ENCODE assay signal across 13 cellular contexts in genomic region chr4:138239496-138239895, GRCh38. TPM values are rescaled to one million over a fixed set of nuclear protein-coding genes. Genes with fewer than 3 reads are reported as not detected.
DNase-seq lines count a peak whose midpoint lies in the region; ATAC-seq, FAIRE-seq and TF ChIP-seq lines count a peak whose summit lies in the region.
"Had no signal": no experiment of that assay in that cellular context is flagged by ENCODE, and none has a peak within 500 bp of the region (broad histone marks: within the 10 kb centered on the region; RNA-seq: fewer than 3 reads in every experiment).

No MANE protein-coding gene starts in this region.

- no peak overlapping the region for H4K91ac ChIP-seq in mesenchymal stem cell (ENCODE audit: low read length)

- intact Hi-C loops in sciatic nerve (cut with DNase I) = no loop called here

- H3K4me3 Mint-ChIP-seq in activated naive CD8-positive, alpha-beta T cell treated with anti-CD3 and anti-CD28 coated beads, Interleukin-2, amount 50 U/mL, for 24 hours = peak overlapping the region; percentile 30
- H3K4me3 Mint-ChIP-seq: activated B cell treated with CpG ODN at 0.5 μM for 24 hours had no signal

- H2AK5ac ChIP-seq in mesenchymal stem cell (ENCODE audit: low read length, severe bottlenecking) = no peak overlapping the region

- no peak for TF ChIP-seq POLR2A in GM12891 (IDR thresholded peaks at IDR 0.05; ENCODE audit: low read depth, low read length)

- peaks cover 43% of the 10 kb centered on the region for H3K4me1 Mint-ChIP-seq in activated naive CD8-positive, alpha-beta T cell treated with anti-CD3 and anti-CD28 coated beads, Interleukin-2, amount 50 U/mL, for 24 hours

- H3K9me3 ChIP-seq in BLaER1 treated with 17β-estradiol and CSF1 and Interleukin-3, amounts not matched to agents 10 nM and 100 nM (replicated peaks in 1 of 11) = no peaks in the 10 kb centered on the region
- H3K9me3 ChIP-seq in HAP-1 (no peaks in the 10 kb centered on the region), mesenchymal stem cell (ENCODE audit: control insufficient read depth, low read length) (no peaks in the 10 kb centered on the region)
- H3K9me3 ChIP-seq: Peyer's patch had no signal

- no peak overlapping the region for H2BK12ac ChIP-seq in mesenchymal stem cell (ENCODE audit: low read length in 2 of 2)

- DNase-seq in HAP-1 (ENCODE audit: low spot score in 2 of 2) = no peak
- no peak for DNase-seq in activated naive CD8-positive, alpha-beta T cell treated with anti-CD3 and anti-CD28 coated beads, Interleukin-2, amount 50 U/mL, for 24 hours
- peak; percentile 30 for DNase-seq in mesenchymal stem cell
- DNase-seq in NCI-H2107 (lab: John Stamatoyannopoulos, UW) = no peak
- no peak for DNase-seq in CD1c-positive myeloid dendritic cell (ENCODE audit: extremely low spot score)
- DNase-seq in sciatic nerve (ENCODE audit: low spot score) = no peak
- DNase-seq in GM12891 (ENCODE audit: insufficient read length, low spot score) = no peak
- DNase-seq: activated B cell treated with CpG ODN at 0.5 μM for 24 hours, NCI-H146, Peyer's patch had no signal

- no peak overlapping the region for H2BK5ac ChIP-seq in mesenchymal stem cell (ENCODE audit: low read depth, low read length, poor library complexity, severe bottlenecking)

- no peak overlapping the region for H2BK15ac ChIP-seq in mesenchymal stem cell (ENCODE audit: low read depth, poor library complexity, severe bottlenecking)

- no peaks in the 10 kb centered on the region for H3K27me3 ChIP-seq in BLaER1 treated with 17β-estradiol and CSF1 and Interleukin-3, amounts not matched to agents 10 nM and 100 nM
- H3K27me3 ChIP-seq in HAP-1 (ENCODE audit: low read depth) (no peaks in the 10 kb centered on the region), mesenchymal stem cell (ENCODE audit: control insufficient read depth in 1 of 2, insufficient read depth in 1 of 2, low read length in 2 of 2) (no peaks in the 10 kb centered on the region)
- H3K27me3 ChIP-seq: Peyer's patch had no signal

- no peak overlapping the region for H2AFZ ChIP-seq in mesenchymal stem cell (ENCODE audit: low read depth, low read length)

- no peak overlapping the region for H3K9ac ChIP-seq in BLaER1 treated with 17β-estradiol and CSF1 and Interleukin-3, amounts not matched to agents 10 nM and 100 nM
- H3K9ac ChIP-seq in mesenchymal stem cell (ENCODE audit: low read length) = no peak overlapping the region

- no peak for ATAC-seq in activated naive CD8-positive, alpha-beta T cell treated with anti-CD3 and anti-CD28 coated beads, Interleukin-2, amount 50 U/mL, for 24 hours
- ATAC-seq in sciatic nerve = no peak

- no peak overlapping the region for H3K23ac ChIP-seq in mesenchymal stem cell (ENCODE audit: low read length in 2 of 2)

- peak overlapping the region in 2 of 10 experiments; percentile 50 to 61; a peak in 3 of 20 replicates for H3K4me3 ChIP-seq in BLaER1 treated with 17β-estradiol and CSF1 and Interleukin-3, amounts not matched to agents 10 nM and 100 nM
- peak overlapping the region; percentile 49 for H3K4me3 ChIP-seq in HAP-1
- H3K4me3 ChIP-seq in mesenchymal stem cell (ENCODE audit: insufficient read depth in 1 of 2, low read depth in 1 of 2, low read length in 2 of 2) = no peak overlapping the region
- H3K4me3 ChIP-seq: coronary artery, Peyer's patch had no signal

- no peaks in the 10 kb centered on the region for H3K79me1 ChIP-seq in mesenchymal stem cell (replicated peaks; ENCODE audit: low read length, poor library complexity, severe bottlenecking)

- peaks cover 16 to 60% (median 28%) of the 10 kb centered on the region in 10 experiments for H3K4me1 ChIP-seq in BLaER1 treated with 17β-estradiol and CSF1 and Interleukin-3, amounts not matched to agents 10 nM and 100 nM
- peaks cover 38% of the 10 kb centered on the region for H3K4me1 ChIP-seq in HAP-1
- peaks cover 3% of the 10 kb centered on the region for H3K4me1 ChIP-seq in mesenchymal stem cell (ENCODE audit: control insufficient read depth, insufficient read depth, low read depth, low read length)

- no peak overlapping the region for H4K8ac ChIP-seq in mesenchymal stem cell (ENCODE audit: low read length)

- no peak overlapping the region for H3K4ac ChIP-seq in mesenchymal stem cell (ENCODE audit: low read depth in 1 of 2, low read length in 2 of 2)

- 0% methylated on average over 1 of the region's 1 CpG for WGBS in mesenchymal stem cell

- H2BK120ac ChIP-seq in mesenchymal stem cell (ENCODE audit: low read depth, low read length) = no peak overlapping the region

- H3K27me3 Mint-ChIP-seq in activated naive CD8-positive, alpha-beta T cell treated with anti-CD3 and anti-CD28 coated beads, Interleukin-2, amount 50 U/mL, for 24 hours = no peaks in the 10 kb centered on the region

- no peak overlapping the region for H3K27ac Mint-ChIP-seq in activated naive CD8-positive, alpha-beta T cell treated with anti-CD3 and anti-CD28 coated beads, Interleukin-2, amount 50 U/mL, for 24 hours
- H3K27ac Mint-ChIP-seq: activated B cell treated with CpG ODN at 0.5 μM for 24 hours had no signal

- peaks cover 4% of the 10 kb centered on the region for H3K9me3 Mint-ChIP-seq in activated naive CD8-positive, alpha-beta T cell treated with anti-CD3 and anti-CD28 coated beads, Interleukin-2, amount 50 U/mL, for 24 hours
- H3K9me3 Mint-ChIP-seq: activated B cell treated with CpG ODN at 0.5 μM for 24 hours had no signal

- no peak overlapping the region for H3K14ac ChIP-seq in mesenchymal stem cell (ENCODE audit: low read length in 2 of 2)

- H3K4me2 ChIP-seq in BLaER1 treated with 17β-estradiol and CSF1 and Interleukin-3, amounts not matched to agents 10 nM and 100 nM = peak overlapping the region in 9 of 11 experiments; percentile 8 to 96 (median 52); a peak in 13 of 22 replicates
- H3K4me2 ChIP-seq in mesenchymal stem cell (ENCODE audit: low read length, poor library complexity, severe bottlenecking) = no peak overlapping the region

- in situ Hi-C loops in HAP-1 (cut with MboI; ENCODE audit: low sequenced_read_pairs) = no loop called here

- H4K20me1 ChIP-seq in BLaER1 treated with 17β-estradiol and CSF1 and Interleukin-3, amounts not matched to agents 10 nM and 100 nM = no peaks in the 10 kb centered on the region

- H3K36me3 ChIP-seq in BLaER1 treated with 17β-estradiol and CSF1 and Interleukin-3, amounts not matched to agents 10 nM and 100 nM = no peaks in the 10 kb centered on the region
- H3K36me3 ChIP-seq in HAP-1 (replicated peaks) (peaks cover 20% of the 10 kb centered on the region), mesenchymal stem cell (ENCODE audit: control insufficient read depth in 1 of 2, insufficient read depth in 2 of 2, low read depth in 1 of 2, low read length in 2 of 2) (no peaks in the 10 kb centered on the region)
- H3K36me3 ChIP-seq: Peyer's patch had no signal

- FAIRE-seq in GM12891 (lab: Jason Lieb, UNC) = no peak
- FAIRE-seq: G401.6 had no signal

- H3K18ac ChIP-seq in mesenchymal stem cell (ENCODE audit: low read depth in 1 of 2, low read length in 2 of 2) = no peak overlapping the region

- peaks cover 7% of the 10 kb centered on the region for H3K36me3 Mint-ChIP-seq in activated naive CD8-positive, alpha-beta T cell treated with anti-CD3 and anti-CD28 coated beads, Interleukin-2, amount 50 U/mL, for 24 hours (ENCODE audit: low read depth)

- no peak overlapping the region; a peak in 1 of 22 replicates for H3K27ac ChIP-seq in BLaER1 treated with 17β-estradiol and CSF1 and Interleukin-3, amounts not matched to agents 10 nM and 100 nM
- no peak overlapping the region for H3K27ac ChIP-seq in mesenchymal stem cell (ENCODE audit: low read length, poor library complexity, severe bottlenecking)
- H3K27ac ChIP-seq: coronary artery, Peyer's patch had no signal

TF ChIP-seq in GM12891, 5 proteins besides CTCF, POLR2A, EP300 and RAD21:
- no peak for TF ChIP-seq SPI1 (IDR thresholded peaks at IDR 0.05; ENCODE audit: low read depth, low read length)
- TF ChIP-seq POLR2AphosphoS5 (IDR thresholded peaks at IDR 0.05; ENCODE audit: low read depth, low read length) = no peak
- no peak for TF ChIP-seq TAF1 (IDR thresholded peaks at IDR 0.05; ENCODE audit: low read depth, low read length)
- TF ChIP-seq POU2F2 (IDR thresholded peaks at IDR 0.05; ENCODE audit: low read depth, low read length) = no peak
- no peak for TF ChIP-seq PAX5 (IDR thresholded peaks at IDR 0.05; ENCODE audit: insufficient read depth, low read length, severe bottlenecking)

RNA-seq across cellular contexts. Expression of gene SLC7A11, which starts 2.7 kb away (rescaled TPM):
- 27.4 TPM for polyA plus RNA-seq in mesenchymal stem cell (2013, experiment 1 of 2)
- polyA plus RNA-seq in mesenchymal stem cell (2013, experiment 2 of 2) = 27.6 TPM
- total RNA-seq in sciatic nerve = 0.89 TPM
- 0.51 TPM for polyA plus RNA-seq in GM12891 (2012; ENCODE audit: low read depth, missing spikeins)
